Comparison of ENCODE assay signal across 22 cellular contexts in genomic region chr2:75513616-75514170, GRCh38. TPM values are rescaled to one million over a fixed set of nuclear protein-coding genes. Genes with fewer than 3 reads are reported as not detected.
DNase-seq lines count a peak whose midpoint lies in the region; ATAC-seq, FAIRE-seq and TF ChIP-seq lines count a peak whose summit lies in the region.
"Had no signal": no experiment of that assay in that cellular context is flagged by ENCODE, and none has a peak within 500 bp of the region (broad histone marks: within the 10 kb centered on the region; RNA-seq: fewer than 3 reads in every experiment).

No MANE protein-coding gene starts in this region.

- no peaks in the 10 kb centered on the region for H3K27me3 Mint-ChIP-seq in astrocyte (ENCODE audit: low read depth, unreplicated experiment)

- H3K4me2 ChIP-seq in astrocyte (ENCODE audit: low read length) = no peak overlapping the region
- H3K4me2 ChIP-seq: SK-N-SH had no signal

- H3K9me3 Mint-ChIP-seq in astrocyte (ENCODE audit: unreplicated experiment) = peaks cover 13% of the 10 kb centered on the region

- no peak overlapping the region for H2AFZ ChIP-seq in astrocyte (ENCODE audit: low read depth, low read length)

- no peak for ATAC-seq in GM19023 (IDR thresholded peaks at IDR 0.05; ENCODE audit: unreplicated experiment)
- ATAC-seq: PC-3 had no signal

- H3K27ac Mint-ChIP-seq in astrocyte (ENCODE audit: unreplicated experiment) = peak overlapping the region; percentile 3
- H3K27ac Mint-ChIP-seq: B cell had no signal

- H3K4me1 ChIP-seq in astrocyte (ENCODE audit: insufficient read depth, low read length) = no peaks in the 10 kb centered on the region

- peaks cover 1% of the 10 kb centered on the region for H3K4me1 Mint-ChIP-seq in astrocyte (ENCODE audit: low read depth, unreplicated experiment)
- H3K4me1 Mint-ChIP-seq: B cell had no signal

- H3K4me3 Mint-ChIP-seq in astrocyte (ENCODE audit: unreplicated experiment) = no peak overlapping the region
- H3K4me3 Mint-ChIP-seq: B cell had no signal

- peaks cover 49% of the 10 kb centered on the region for H3K36me3 Mint-ChIP-seq in astrocyte (ENCODE audit: low read depth, unreplicated experiment)

- H3K4me3 ChIP-seq in astrocyte (ENCODE audit: insufficient read depth, low read depth, low read length) = no peak overlapping the region

- intact Hi-C loops in cardiac septum (cut with DNase I) = no loop called here

- FAIRE-seq in astrocyte (lab: Jason Lieb, UNC) (peak; percentile 56), urothelium cell line (lab: Jason Lieb, UNC) (peak; percentile 42)
- FAIRE-seq: H1 had no signal

- H3K27me3 ChIP-seq in astrocyte (ENCODE audit: insufficient read depth, low read length) = no peaks in the 10 kb centered on the region

- DNase-seq in EH (ENCODE audit: low read depth) = peak; percentile 32
- peak; percentile 92 for DNase-seq in astrocyte (ENCODE audit: low read depth)
- DNase-seq in fibroblast of peridontal ligament (ENCODE audit: extremely low read depth) = peak; percentile 95
- no peak for DNase-seq in urothelium cell line (ENCODE audit: low spot score)
- DNase-seq in mesenteric fat pad (ENCODE audit: low spot score) = no peak
- no peak for DNase-seq in cardiac septum (ENCODE audit: low spot score)
- DNase-seq: ACHN, COR-L47, GDM1, KBM-7, MV-4-11, NCI-H1694 treated with DMSO at 0.1 percent for 48 hours, NCI-H2107, NCI-H510A treated with DMSO at 0.1 percent for 48 hours, NCI-H82, PC-3, RPMI8226, SHP77 treated with DMSO at 0.1 percent for 48 hours, SK-N-SH had no signal

- peaks cover 6% of the 10 kb centered on the region for H3K9me3 ChIP-seq in astrocyte (ENCODE audit: insufficient read depth, low read depth, low read length)

- peaks cover 21% of the 10 kb centered on the region for H4K20me1 ChIP-seq in astrocyte (ENCODE audit: insufficient read depth, low read length)

- H3K79me2 ChIP-seq in astrocyte (ENCODE audit: insufficient read depth, low read length) = peaks cover 72% of the 10 kb centered on the region

- peak overlapping the region; percentile 55 for H3K27ac ChIP-seq in astrocyte (ENCODE audit: low read depth, low read length)

- no peak for TF ChIP-seq CTCF in astrocyte (IDR thresholded peaks at IDR 0.05; ENCODE audit: insufficient read depth, low read depth, low read length)

- H3K36me3 ChIP-seq in astrocyte (ENCODE audit: insufficient read depth, low read length) = peaks cover 41% of the 10 kb centered on the region

- no peak overlapping the region for H3K9ac ChIP-seq in astrocyte (ENCODE audit: low read length)
- H3K9ac ChIP-seq: SK-N-SH had no signal

RNA-seq across cellular contexts. Expression of gene EVA1A, which starts 47.0 kb away (rescaled TPM):
- total RNA-seq in astrocyte = 19.0 and 28.6 TPM in 2 replicates
- total RNA-seq in mesenteric fat pad = 0.71 TPM
- 2.7 TPM for total RNA-seq in cardiac septum
- total RNA-seq: B cell had no signal

Comparison
In these comparisons a context has a peak if more than half of its experiments do, and no peak if none do; other contexts are left out.
1. DNase-seq: peak in EH (single experiment), astrocyte (single experiment) and fibroblast of peridontal ligament (single experiment); none in urothelium cell line (single experiment), mesenteric fat pad (single experiment) and cardiac septum (single experiment).